Comparison of ENCODE assay signal across 15 cellular contexts in genomic region chr6:111769365-111770127, GRCh38.
DNase-seq lines count a peak whose midpoint lies in the region; ATAC-seq, FAIRE-seq and TF ChIP-seq lines count a peak whose summit lies in the region.
"Had no signal": no experiment of that assay in that cellular context is flagged by ENCODE, and none has a peak within 500 bp of the region (broad histone marks: within the 10 kb centered on the region; RNA-seq: fewer than 3 reads in every experiment).

No MANE protein-coding gene starts in this region.

- peaks cover 69% of the 10 kb centered on the region for H3K36me3 Mint-ChIP-seq in activated CD4-positive, alpha-beta T cell treated with anti-CD3 and anti-CD28 coated beads, Interleukin-2, amount 10 ng/mL, durations not matched to agents 24 days and 14 days (ENCODE audit: low read depth)
- H3K36me3 Mint-ChIP-seq in progenitor cell of endocrine pancreas (ENCODE audit: insufficient read depth), result peaks cover 10% of the 10 kb centered on the region

- H3K79me2 ChIP-seq in GM12878 (ENCODE audit: control insufficient read depth, insufficient read depth, low read length) (peaks cover 61% of the 10 kb centered on the region), SK-N-SH (ENCODE audit: insufficient read depth) (peaks cover 8% of the 10 kb centered on the region; the same call in 1 of the 2 replicates)

- no peak for TF ChIP-seq POLR2A in GM12878 (IDR thresholded peaks at IDR 0.05; ENCODE audit: low read depth, low read length)

- H3K27me3 ChIP-seq in GM12878 (replicated peaks in 1 of 2; ENCODE audit: control insufficient read depth in 2 of 2, insufficient read depth in 2 of 2, low read length in 1 of 2), result no peaks in the 10 kb centered on the region
- H3K27me3 ChIP-seq in SK-N-SH (ENCODE audit: insufficient read depth), result no peaks in the 10 kb centered on the region
- H3K27me3 ChIP-seq: foreskin keratinocyte, SJCRH30 had no signal

- no peak for FAIRE-seq in GM12878 (lab: Jason Lieb, UNC)
- no peak for FAIRE-seq in RCC 7860 (lab: Jason Lieb, UNC)

- CTCF ChIA-PET in GM12878 (lab: Yijun Ruan, JAX), result interaction anchor here (0.8 to 2.5 kb wide), 14 partner anchors 8 to 274 kb away, joined by 3 to 9 read pairs (median 4); no protein-coding TSS in a partner anchor
- CTCF ChIA-PET in SK-N-SH (lab: Yijun Ruan, JAX), result interaction anchor here (0.7 to 1.2 kb wide), 2 partner anchors 21 to 228 kb away, joined by 3 to 4 read pairs; no protein-coding TSS in a partner anchor

- peak overlapping the region; percentile 93 for H3K27ac ChIP-seq in GM12878 (ENCODE audit: control insufficient read depth, insufficient read depth)
- H3K27ac ChIP-seq in SK-N-SH (ENCODE audit: low read depth in 2 of 2, low read length in 1 of 2), result no peak overlapping the region
- H3K27ac ChIP-seq: foreskin keratinocyte, SJCRH30 had no signal

- TF ChIP-seq RAD21 in GM12878 (IDR thresholded peaks at IDR 0.05; ENCODE audit: insufficient read depth, low read depth, low read length), result no peak
- no peak for TF ChIP-seq RAD21 in SK-N-SH (IDR thresholded peaks at IDR 0.05; ENCODE audit: low read length)

- WGBS in GM12878 (ENCODE audit: insufficient coverage, insufficient replicate concordance, low lambda C conversion rate, missing lambda C conversion rate), result 19% methylated on average over 1 of the region's 1 CpG
- WGBS in SK-N-SH (ENCODE audit: low lambda C conversion rate), result 84% methylated on average over 1 of the region's 1 CpG

- TF ChIP-seq CTCF in GM12878 (IDR thresholded peaks at IDR 0.05 in 2 of 3, conservative IDR thresholded peaks at IDR 0.05 in 1 of 3; ENCODE audit: control insufficient read depth in 2 of 3, extremely low read depth in 1 of 3, insufficient read depth in 1 of 3, low read depth in 3 of 3, low read length in 3 of 3) (no peak), progenitor cell of endocrine pancreas (IDR thresholded peaks at IDR 0.05; ENCODE audit: unreplicated experiment) (no peak), SK-N-SH (IDR thresholded peaks at IDR 0.05) (no peak)

- peak overlapping the region; percentile 51 for H3K4me3 Mint-ChIP-seq in activated CD4-positive, alpha-beta T cell treated with anti-CD3 and anti-CD28 coated beads, Interleukin-2, amount 10 ng/mL, durations not matched to agents 24 days and 14 days
- H3K4me3 Mint-ChIP-seq in progenitor cell of endocrine pancreas (ENCODE audit: low read depth), result no peak overlapping the region
- H3K4me3 Mint-ChIP-seq: mesothelial cell of epicardium had no signal

- no peak overlapping the region for H3K4me2 ChIP-seq in GM12878 (ENCODE audit: control insufficient read depth, insufficient read depth)
- H3K4me2 ChIP-seq in SK-N-SH, result no peak overlapping the region

- RAD21 ChIA-PET in GM12878 (lab: Charles Lee; ENCODE audit: unreplicated experiment), result interaction anchor here (0.8 to 6.1 kb wide), 22 partner anchors 7 to 228 kb away, joined by 3 to 55 read pairs (median 5); no protein-coding TSS in a partner anchor

- H3K4me1 Mint-ChIP-seq in activated CD4-positive, alpha-beta T cell treated with anti-CD3 and anti-CD28 coated beads, Interleukin-2, amount 10 ng/mL, durations not matched to agents 24 days and 14 days, result peaks cover 85% of the 10 kb centered on the region
- peaks cover 38% of the 10 kb centered on the region for H3K4me1 Mint-ChIP-seq in progenitor cell of endocrine pancreas (ENCODE audit: low read depth)

- no peaks in the 10 kb centered on the region for H3K27me3 Mint-ChIP-seq in activated CD4-positive, alpha-beta T cell treated with anti-CD3 and anti-CD28 coated beads, Interleukin-2, amount 10 ng/mL, durations not matched to agents 24 days and 14 days
- H3K27me3 Mint-ChIP-seq in progenitor cell of endocrine pancreas, result no peaks in the 10 kb centered on the region

- H3K27ac Mint-ChIP-seq in activated CD4-positive, alpha-beta T cell treated with anti-CD3 and anti-CD28 coated beads, Interleukin-2, amount 10 ng/mL, durations not matched to agents 24 days and 14 days, result peak overlapping the region; percentile 98
- H3K27ac Mint-ChIP-seq in progenitor cell of endocrine pancreas, result peak overlapping the region; percentile 21
- H3K27ac Mint-ChIP-seq: mesothelial cell of epicardium had no signal

- POLR2A ChIA-PET in GM12878 (lab: Charles Lee), result interaction anchor here (0.8 to 3.0 kb wide), 10 partner anchors 9 to 101 kb away, joined by 3 to 21 read pairs (median 6); no protein-coding TSS in a partner anchor
- POLR2A ChIA-PET in SK-N-SH (lab: Yijun Ruan, JAX), result no interaction called here

- H3K4me1 ChIP-seq in GM12878 (ENCODE audit: control insufficient read depth, insufficient read depth, low read length), result peaks cover 57% of the 10 kb centered on the region
- H3K4me1 ChIP-seq in SK-N-SH (ENCODE audit: control insufficient read depth in 1 of 2, insufficient read depth in 2 of 2, low read depth in 1 of 2, low read length in 1 of 2), result peaks cover 3 to 16% of the 10 kb centered on the region in 2 experiments; a peak in 3 of 4 replicates
- H3K4me1 ChIP-seq: foreskin keratinocyte, SJCRH30 had no signal

- intact Hi-C loops in activated CD4-positive, alpha-beta T cell treated with anti-CD3 and anti-CD28 coated beads, Interleukin-2, amount 10 ng/mL, durations not matched to agents 24 days and 14 days (cut with micrococcal nuclease), result loop anchor here (10.0 kb wide), 1 partner anchor 285 kb away; the partner anchor contains the start of gene REV3L
- intact Hi-C loops in GM12878 (cut with micrococcal nuclease; ENCODE audit: unreplicated experiment), result no loop called here

- no peaks in the 10 kb centered on the region for H4K20me1 ChIP-seq in GM12878 (ENCODE audit: control insufficient read depth, insufficient read depth)
- H4K20me1 ChIP-seq in SK-N-SH (ENCODE audit: insufficient read depth), result no peaks in the 10 kb centered on the region

- H3K9me3 ChIP-seq in GM12878 (replicated peaks; ENCODE audit: control insufficient read depth, insufficient read depth, low read length) (no peaks in the 10 kb centered on the region; the same call in 2 of the 3 replicates), SK-N-SH (no peaks in the 10 kb centered on the region)
- H3K9me3 ChIP-seq: SJCRH30 had no signal

- H2AFZ ChIP-seq in GM12878 (ENCODE audit: control insufficient read depth, low read depth, low read length) (no peak overlapping the region), SK-N-SH (ENCODE audit: low read depth) (no peak overlapping the region)

- SMC1A ChIA-PET in GM12878 (lab: Charles Lee; ENCODE audit: uncharacterized antibody, unreplicated experiment), result interaction anchor here (0.5 to 6.4 kb wide), 30 partner anchors 7 to 247 kb away, joined by 3 to 55 read pairs (median 6); partner anchors contain the start of gene FYN

- H3F3A ChIP-seq in SK-N-SH (replicated peaks; ENCODE audit: insufficient read depth), result no peaks in the 10 kb centered on the region

- no peak overlapping the region for H3K4me3 ChIP-seq in GM12878
- no peak overlapping the region for H3K4me3 ChIP-seq in SK-N-SH (ENCODE audit: low read depth in 2 of 2, low read length in 1 of 2)
- H3K4me3 ChIP-seq: SJCRH30 had no signal

- in situ Hi-C loops in GM12878 (cut with MboI), result no loop called here

- H3K9ac ChIP-seq in GM12878 (ENCODE audit: control insufficient read depth, insufficient read depth, low read length) (no peak overlapping the region), SK-N-SH (no peak overlapping the region)

- no peak for DNase-seq in activated CD4-positive, alpha-beta T cell treated with anti-CD3 and anti-CD28 coated beads, Interleukin-2, amount 10 ng/mL, durations not matched to agents 24 days and 14 days
- no peak for DNase-seq in activated CD4-positive, alpha-beta T cell treated with anti-CD3 and anti-CD28 coated beads, Interleukin-2, amount 50 U/mL, for 48 hours
- peak; percentile 19 for DNase-seq in NCI-H2227 treated with DMSO at 0.1 percent for 48 hours (lab: John Stamatoyannopoulos, UW)
- DNase-seq in GM12878 (ENCODE audit: low read depth, low spot score), result no peak
- no peak for DNase-seq in progenitor cell of endocrine pancreas (ENCODE audit: low spot score, unreplicated experiment)
- no peak for DNase-seq in RCC 7860 (ENCODE audit: low spot score)
- no peak for DNase-seq in SK-N-SH
- DNase-seq in COLO829 (ENCODE audit: low spot score), result no peak
- DNase-seq: activated CD8-positive, alpha-beta memory T cell treated with anti-CD3 and anti-CD28 coated beads, Interleukin-2, amount 50 U/mL, for 48 hours; foreskin keratinocyte; H7; NCI-H2029; posterior cingulate gyrus; SJCRH30 had no signal

- BruUV-seq in GM12878 (replicated peaks; lab: Mats Ljungman, UMichigan), result no TSS peak

- no peak for TF ChIP-seq EP300 in GM12878 (IDR thresholded peaks at IDR 0.05; ENCODE audit: borderline replicate concordance in 1 of 2, control insufficient read depth in 1 of 2, low read depth in 2 of 2, low read length in 2 of 2)
- TF ChIP-seq EP300 in SK-N-SH (IDR thresholded peaks at IDR 0.05; ENCODE audit: borderline replicate concordance in 1 of 2, low read depth in 1 of 2, low read length in 1 of 2), result no peak

- H3K36me3 ChIP-seq in GM12878 (ENCODE audit: control insufficient read depth in 2 of 2, insufficient read depth in 2 of 2, low read length in 1 of 2) (peaks cover 5 to 11% of the 10 kb centered on the region in 2 experiments), SK-N-SH (replicated peaks in 1 of 2; ENCODE audit: control insufficient read depth in 1 of 2, insufficient read depth in 2 of 2, low read length in 1 of 2) (peaks cover 0 to 5% of the 10 kb centered on the region in 2 experiments)
- H3K36me3 ChIP-seq: SJCRH30 had no signal

- peaks cover 10% of the 10 kb centered on the region for H3K9me3 Mint-ChIP-seq in activated CD4-positive, alpha-beta T cell treated with anti-CD3 and anti-CD28 coated beads, Interleukin-2, amount 10 ng/mL, durations not matched to agents 24 days and 14 days
- H3K9me3 Mint-ChIP-seq in progenitor cell of endocrine pancreas (ENCODE audit: low read depth), result no peaks in the 10 kb centered on the region
- H3K9me3 Mint-ChIP-seq: mesothelial cell of epicardium had no signal

- no peaks in the 10 kb centered on the region for H3K9me2 ChIP-seq in SK-N-SH

- no peak for ATAC-seq in GM12878
- ATAC-seq: foreskin keratinocyte had no signal

TF ChIP-seq in SK-N-SH, 30 proteins besides CTCF, POLR2A, EP300 and RAD21 (continues in another document):
- TF ChIP-seq FOXM1 (IDR thresholded peaks at IDR 0.05; ENCODE audit: low read depth) (no peak), RCOR1 (IDR thresholded peaks at IDR 0.05; ENCODE audit: low read length) (no peak)
